In genomic region chr21:33324311-33325221, GRCh38 we compare ENCODE assay signal across 1 cellular context.
TF ChIP-seq lines count a peak whose summit lies in the region.

Gene IFNAR1 (plus strand): TSS chr21:33324970. CDS start chr21:33325056, 86 bp downstream.

TF ChIP-seq in H1, 55 proteins besides CTCF, POLR2A, EP300 and RAD21 (continued from another document):
- TF ChIP-seq MAX (IDR thresholded peaks at IDR 0.05), result peak; percentile 91
- TF ChIP-seq SUZ12 (IDR thresholded peaks at IDR 0.05; ENCODE audit: low read length), result no peak
- TF ChIP-seq SIX5 (IDR thresholded peaks at IDR 0.05; ENCODE audit: low read depth, low read length), result no peak
- TF ChIP-seq ZNF274 (IDR thresholded peaks at IDR 0.05; ENCODE audit: borderline replicate concordance, extremely low read depth, low read length), result no peak
- no peak for TF ChIP-seq ATF2 (IDR thresholded peaks at IDR 0.05; ENCODE audit: low read length)
- peak; percentile 59 for TF ChIP-seq ASH2L (IDR thresholded peaks at IDR 0.05; ENCODE audit: low read length)
- no peak for TF ChIP-seq BRCA1 (IDR thresholded peaks at IDR 0.05; ENCODE audit: low read depth, low read length)
- TF ChIP-seq CHD7 (IDR thresholded peaks at IDR 0.05; ENCODE audit: insufficient replicate concordance, low read length), result no peak
- TF ChIP-seq TAF7 (optimal IDR thresholded peaks at IDR 0.05; ENCODE audit: borderline replicate concordance, low read depth, low read length), result peak; percentile 32
- no peak for TF ChIP-seq CEBPB (IDR thresholded peaks at IDR 0.05; ENCODE audit: low read depth, low read length)
- no peak for TF ChIP-seq SP1 (IDR thresholded peaks at IDR 0.05; ENCODE audit: low read depth, low read length)
- TF ChIP-seq RBBP5 (IDR thresholded peaks at IDR 0.05; ENCODE audit: borderline replicate concordance, low read depth, low read length), result peak; percentile 67
- TF ChIP-seq KDM4A (IDR thresholded peaks at IDR 0.05; ENCODE audit: low read depth, low read length, severe bottlenecking), result peak; percentile 86
- TF ChIP-seq JUND (IDR thresholded peaks at IDR 0.05; ENCODE audit: low read length), result no peak
- peak; percentile 21; the same call in 1 of the 2 replicates for TF ChIP-seq KDM1A (IDR thresholded peaks at IDR 0.05; ENCODE audit: borderline replicate concordance, low read length)
- peak; percentile 9; the same call in 1 of the 2 replicates for TF ChIP-seq TCF12 (IDR thresholded peaks at IDR 0.05; ENCODE audit: low read depth, low read length)
- TF ChIP-seq, protein P1, sequence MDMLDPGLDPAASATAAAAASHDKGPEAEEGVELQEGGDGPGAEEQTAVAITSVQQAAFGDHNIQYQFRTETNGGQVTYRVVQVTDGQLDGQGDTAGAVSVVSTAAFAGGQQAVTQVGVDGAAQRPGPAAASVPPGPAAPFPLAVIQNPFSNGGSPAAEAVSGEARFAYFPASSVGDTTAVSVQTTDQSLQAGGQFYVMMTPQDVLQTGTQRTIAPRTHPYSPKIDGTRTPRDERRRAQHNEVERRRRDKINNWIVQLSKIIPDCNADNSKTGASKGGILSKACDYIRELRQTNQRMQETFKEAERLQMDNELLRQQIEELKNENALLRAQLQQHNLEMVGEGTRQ (IDR thresholded peaks at IDR 0.05; ENCODE audit: low read length), result no peak
- peak; percentile 69 for TF ChIP-seq CREB1 (IDR thresholded peaks at IDR 0.05)
- no peak for TF ChIP-seq JUN (IDR thresholded peaks at IDR 0.05; ENCODE audit: low read depth, low read length)
- peak; percentile 89; the same call in 1 of the 2 replicates for TF ChIP-seq POLR2AphosphoS5 (IDR thresholded peaks at IDR 0.05; ENCODE audit: low read depth, low read length)
- TF ChIP-seq ATF3 (IDR thresholded peaks at IDR 0.05; ENCODE audit: insufficient read depth, low read depth, low read length), result no peak
- TF ChIP-seq SAP30 (IDR thresholded peaks at IDR 0.05; ENCODE audit: insufficient read depth, insufficient replicate concordance, low read length), result peak; percentile 46
- no peak for TF ChIP-seq GTF2F1 (IDR thresholded peaks at IDR 0.05; ENCODE audit: borderline replicate concordance, low read depth, low read length)
- TF ChIP-seq NRF1 (IDR thresholded peaks at IDR 0.05; ENCODE audit: low read depth, low read length), result peak; percentile 95
- peak; percentile 58 for TF ChIP-seq TBP (IDR thresholded peaks at IDR 0.05; ENCODE audit: low read depth, low read length)
- TF ChIP-seq RXRA (IDR thresholded peaks at IDR 0.05; ENCODE audit: insufficient read depth, low read depth, low read length), result no peak
- TF ChIP-seq CHD1 (IDR thresholded peaks at IDR 0.05; ENCODE audit: low read depth, low read length), result no peak
- TF ChIP-seq YY1 (IDR thresholded peaks at IDR 0.05; ENCODE audit: low read depth, low read length), result peak; percentile 65; the same call in 1 of the 2 replicates
- TF ChIP-seq TAF1 (IDR thresholded peaks at IDR 0.05; ENCODE audit: low read depth, low read length), result peak; percentile 71
- no peak for TF ChIP-seq SRF (IDR thresholded peaks at IDR 0.05; ENCODE audit: low read depth, low read length)
- TF ChIP-seq MAFK (IDR thresholded peaks at IDR 0.05; ENCODE audit: low read depth, low read length), result no peak
- TF ChIP-seq SP2 (IDR thresholded peaks at IDR 0.05; ENCODE audit: low read length), result no peak
- no peak for TF ChIP-seq SIRT6 (IDR thresholded peaks at IDR 0.05; ENCODE audit: low read length)
- no peak for TF ChIP-seq CHD2 (IDR thresholded peaks at IDR 0.05; ENCODE audit: low read length)
- TF ChIP-seq BACH1 (IDR thresholded peaks at IDR 0.05; ENCODE audit: low read length), result no peak
- TF ChIP-seq CBX5 (IDR thresholded peaks at IDR 0.05; ENCODE audit: low read depth, low read length), result no peak
- peak; percentile 86; the same call in 1 of the 2 replicates for TF ChIP-seq TEAD4 (IDR thresholded peaks at IDR 0.05; ENCODE audit: low read depth, low read length)
- TF ChIP-seq SIN3A (conservative IDR thresholded peaks at IDR 0.05 in 1 of 2, IDR thresholded peaks at IDR 0.05 in 1 of 2; ENCODE audit: low read depth in 1 of 2, low read length in 2 of 2), result no peak
- TF ChIP-seq, protein P2, sequence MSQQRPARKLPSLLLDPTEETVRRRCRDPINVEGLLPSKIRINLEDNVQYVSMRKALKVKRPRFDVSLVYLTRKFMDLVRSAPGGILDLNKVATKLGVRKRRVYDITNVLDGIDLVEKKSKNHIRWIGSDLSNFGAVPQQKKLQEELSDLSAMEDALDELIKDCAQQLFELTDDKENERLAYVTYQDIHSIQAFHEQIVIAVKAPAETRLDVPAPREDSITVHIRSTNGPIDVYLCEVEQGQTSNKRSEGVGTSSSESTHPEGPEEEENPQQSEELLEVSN (IDR thresholded peaks at IDR 0.05), result peak; percentile 88
- peak in 1 of 2 experiments; percentile 41; a peak in 2 of 4 replicates for TF ChIP-seq HDAC2 (IDR thresholded peaks at IDR 0.05; ENCODE audit: borderline replicate concordance in 1 of 2, low read depth in 2 of 2, low read length in 2 of 2)
- TF ChIP-seq SP4 (IDR thresholded peaks at IDR 0.05; ENCODE audit: low read length), result peak; percentile 78; the same call in 1 of the 2 replicates
- TF ChIP-seq FOSL1 (IDR thresholded peaks at IDR 0.05; ENCODE audit: insufficient read depth, low read depth, low read length), result 0 out of 2 replicates have a peak, but pooled peaks have one; percentile 40
- no peak for TF ChIP-seq BCL11A (IDR thresholded peaks at IDR 0.05; ENCODE audit: low read depth in 2 of 2, low read length in 2 of 2)
- no peak for TF ChIP-seq HDAC6 (IDR thresholded peaks at IDR 0.05; ENCODE audit: low read depth, low read length)
- no peak for TF ChIP-seq EGR1 (IDR thresholded peaks at IDR 0.05; ENCODE audit: borderline replicate concordance, low read depth, low read length)
